ENCODE assay signal across 1 cellular context in genomic region chr11:44445500-44446340, GRCh38.
TF ChIP-seq lines count a peak whose summit lies in the region.

No MANE protein-coding gene starts in this region.

TF ChIP-seq in IMR-90, 13 proteins besides CTCF, POLR2A, EP300 and RAD21:
- TF ChIP-seq CEBPB (IDR thresholded peaks at IDR 0.05; ENCODE audit: low read depth, low read length) (no peak), RCOR1 (IDR thresholded peaks at IDR 0.05; ENCODE audit: insufficient replicate concordance, low read length) (no peak), FOS (IDR thresholded peaks at IDR 0.05; ENCODE audit: low read depth, low read length) (no peak), SMC3 (IDR thresholded peaks at IDR 0.05; ENCODE audit: low read depth, low read length) (no peak), ELK1 (IDR thresholded peaks at IDR 0.05; ENCODE audit: borderline replicate concordance, low read depth, low read length) (no peak), RFX5 (IDR thresholded peaks at IDR 0.05; ENCODE audit: low read depth, low read length) (no peak), MXI1 (IDR thresholded peaks at IDR 0.05; ENCODE audit: borderline replicate concordance, low read depth, low read length) (no peak), MAZ (IDR thresholded peaks at IDR 0.05; ENCODE audit: borderline replicate concordance, low read depth, low read length) (no peak), BHLHE40 (IDR thresholded peaks at IDR 0.05; ENCODE audit: low read depth, low read length) (no peak), NFE2L2 (IDR thresholded peaks at IDR 0.05; ENCODE audit: low read depth, low read length) (no peak), CHD1 (IDR thresholded peaks at IDR 0.05; ENCODE audit: low read depth, low read length) (no peak), MAFK (IDR thresholded peaks at IDR 0.05; ENCODE audit: low read depth, low read length) (no peak)
- TF ChIP-seq, protein P1, sequence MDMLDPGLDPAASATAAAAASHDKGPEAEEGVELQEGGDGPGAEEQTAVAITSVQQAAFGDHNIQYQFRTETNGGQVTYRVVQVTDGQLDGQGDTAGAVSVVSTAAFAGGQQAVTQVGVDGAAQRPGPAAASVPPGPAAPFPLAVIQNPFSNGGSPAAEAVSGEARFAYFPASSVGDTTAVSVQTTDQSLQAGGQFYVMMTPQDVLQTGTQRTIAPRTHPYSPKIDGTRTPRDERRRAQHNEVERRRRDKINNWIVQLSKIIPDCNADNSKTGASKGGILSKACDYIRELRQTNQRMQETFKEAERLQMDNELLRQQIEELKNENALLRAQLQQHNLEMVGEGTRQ (IDR thresholded peaks at IDR 0.05; ENCODE audit: low read depth, low read length): no peak
